Comparison of ENCODE assay signal across 14 cellular contexts in genomic region chr5:6279607-6280006, GRCh38.
A peak's percentile ranks its signal among the peaks of the same experiment; 100 is the strongest.
DNase-seq lines count a peak whose midpoint lies in the region; ATAC-seq and TF ChIP-seq lines count a peak whose summit lies in the region.
"Had no signal": no experiment of that assay in that cellular context is flagged by ENCODE, and none has a peak within 500 bp of the region (broad histone marks: within the 10 kb centered on the region; RNA-seq: fewer than 3 reads in every experiment).

No MANE protein-coding gene starts in this region.

- ATAC-seq in GM21423 (IDR thresholded peaks at IDR 0.05; ENCODE audit: unreplicated experiment): no peak

- H3K9me3 Mint-ChIP-seq in endothelial cell (ENCODE audit: unreplicated experiment) (no peaks in the 10 kb centered on the region), HFFc6 (peaks cover 22% of the 10 kb centered on the region)

- DNase-seq in C1 segment of cervical spinal cord (lab: John Stamatoyannopoulos, UW) (peak in 9 of 14 donors; percentile 6 to 55 (median 25)), amygdala (lab: John Stamatoyannopoulos, UW) (peak in 29 of 56 donors; percentile 2 to 73 (median 34)), hypothalamus (lab: John Stamatoyannopoulos, UW) (peak in 29 of 51 donors; percentile 2 to 64 (median 21)), pons (ENCODE audit: low spot score) (peak; percentile 81), endothelial cell (ENCODE audit: low spot score) (no peak), HFFc6 (no peak)
- DNase-seq: AML-193; CD4-positive, CD25-positive, alpha-beta regulatory T cell; EL; NCI-H1105; NCI-H1694; NK-92 treated with Interleukin-12 subunit alpha and Interleukin-12 subunit beta, amount 100 ng/mL, for 24 hours; RPMI8226 had no signal

- H3K27me3 Mint-ChIP-seq in endothelial cell (ENCODE audit: unreplicated experiment) (peaks cover 2% of the 10 kb centered on the region), HFFc6 (ENCODE audit: insufficient read depth) (no peaks in the 10 kb centered on the region; the same call in 1 of the 2 replicates)

- no peak overlapping the region for H3K4me3 Mint-ChIP-seq in endothelial cell (ENCODE audit: unreplicated experiment)
- no peak overlapping the region for H3K4me3 Mint-ChIP-seq in HFFc6
- H3K4me3 Mint-ChIP-seq: CD4-positive, CD25-positive, alpha-beta regulatory T cell had no signal

- TF ChIP-seq CTCF in endothelial cell (IDR thresholded peaks at IDR 0.05; ENCODE audit: unreplicated experiment) (no peak), HFFc6 (IDR thresholded peaks at IDR 0.05) (no peak)

- H3K36me3 Mint-ChIP-seq in endothelial cell (ENCODE audit: low read depth, unreplicated experiment): no peaks in the 10 kb centered on the region
- no peaks in the 10 kb centered on the region for H3K36me3 Mint-ChIP-seq in HFFc6 (ENCODE audit: low read depth)
- H3K36me3 Mint-ChIP-seq: CD4-positive, CD25-positive, alpha-beta regulatory T cell had no signal

- H3K27ac Mint-ChIP-seq in endothelial cell (ENCODE audit: unreplicated experiment): no peak overlapping the region
- H3K27ac Mint-ChIP-seq in HFFc6: no peak overlapping the region
- H3K27ac Mint-ChIP-seq: CD4-positive, CD25-positive, alpha-beta regulatory T cell had no signal

- H3K4me1 Mint-ChIP-seq in endothelial cell (ENCODE audit: unreplicated experiment): no peaks in the 10 kb centered on the region
- H3K4me1 Mint-ChIP-seq in HFFc6 (ENCODE audit: low read depth): no peaks in the 10 kb centered on the region
- H3K4me1 Mint-ChIP-seq: CD4-positive, CD25-positive, alpha-beta regulatory T cell had no signal

Comparison
In these comparisons a context has a peak if more than half of its experiments do, and no peak if none do; other contexts are left out.
1. DNase-seq: peak in C1 segment of cervical spinal cord (9 of 14), amygdala (29 of 56), hypothalamus (29 of 51) and pons (single experiment); none in endothelial cell (single experiment) and HFFc6 (single experiment).